Comparison of ENCODE assay signal across 21 cellular contexts in genomic region chr6:83480470-83480869, GRCh38. TPM values are rescaled to one million over a fixed set of nuclear protein-coding genes. Genes with fewer than 3 reads are reported as not detected.
"Had no signal": no experiment of that assay in that cellular context is flagged by ENCODE, and none has a peak within 500 bp of the region (broad histone marks: within the 10 kb centered on the region; RNA-seq: fewer than 3 reads in every experiment).

No MANE protein-coding gene starts in this region.

- DNase-seq: activated CD4-positive, alpha-beta memory T cell treated with anti-CD3 and anti-CD28 coated beads, Interleukin-2, amount 10 ng/mL, durations not matched to agents 7 days and 5 days; activated CD4-positive, alpha-beta T cell treated with anti-CD3 and anti-CD28 coated beads, Interleukin-2, amount 50 U/mL, for 1 hour; activated CD4-positive, CD25-positive, alpha-beta regulatory T cell treated with anti-CD3 and anti-CD28 coated beads, Interleukin-2, amount 50 U/mL, for 72 hours; activated gamma-delta T cell; activated naive CD4-positive, alpha-beta T cell treated with anti-CD3 and anti-CD28 coated beads for 36 hours; activated T-cell treated with anti-CD3 and anti-CD28 coated beads for 4 hours; activated T-cell treated with anti-CD3 and anti-CD28 coated beads, Interleukin-2, amount 50 U/mL, for 48 hours; anterior cingulate cortex; central memory CD4-positive, alpha-beta T cell; Karpas-422; NCI-H345; NCI-H510A; NCI-H526 treated with DMSO at 0.1 percent for 48 hours; PC-3; SIG-M5; T-helper 17 cell; T-helper 9 cell had no signal

- FAIRE-seq: K562, RCC 7860 had no signal

- H3K4me3 ChIP-seq: K562 had no signal

- ATAC-seq: activated T-helper 17 cell treated with anti-CD3 and anti-CD28 coated beads, Interleukin-2, amount 50 U/mL, for 72 hours; K562; PC-3; T-helper 17 cell; WTC11 had no signal

RNA-seq across cellular contexts. Expression of gene PRSS35, which starts 31.9 kb away (rescaled TPM):
- total RNA-seq: activated CD4-positive, alpha-beta memory T cell treated with anti-CD3 and anti-CD28 coated beads, Interleukin-2, amount 10 ng/mL, durations not matched to agents 7 days and 5 days; activated naive CD4-positive, alpha-beta T cell treated with anti-CD3 and anti-CD28 coated beads for 36 hours; activated T-helper 17 cell treated with anti-CD3 and anti-CD28 coated beads, Interleukin-2, amount 50 U/mL, for 72 hours; K562 had no signal
- polyA plus RNA-seq: K562 had no signal

RNA-seq across cellular contexts. Expression of gene ME1, which starts 49.6 kb away (rescaled TPM):
- total RNA-seq: activated naive CD4-positive, alpha-beta T cell treated with anti-CD3 and anti-CD28 coated beads for 36 hours had no signal
